ENCODE assay signal across 8 cellular contexts in the genomic region with DNA sequence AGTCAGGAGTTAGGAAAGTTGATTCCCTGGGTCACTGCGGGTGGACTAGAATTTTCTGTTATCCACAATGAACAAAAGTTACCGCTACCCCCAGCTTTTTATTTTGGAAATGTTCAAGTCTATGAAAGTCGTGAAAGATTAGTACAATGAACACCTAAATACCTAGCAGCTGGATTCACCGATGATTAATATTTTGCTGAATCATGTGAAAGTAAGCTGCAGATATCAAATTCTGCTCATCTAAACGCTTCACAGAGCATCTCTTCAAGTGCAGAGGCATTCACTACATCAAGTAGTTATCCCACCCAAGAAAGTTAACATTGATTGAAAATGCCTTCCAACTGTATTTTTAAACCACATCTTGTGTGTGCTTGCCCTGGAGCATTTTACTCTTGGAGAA.
"Had no signal": no experiment of that assay in that cellular context is flagged by ENCODE, and none has a peak within 500 bp of the region (broad histone marks: within the 10 kb centered on the region; RNA-seq: fewer than 3 reads in every experiment).

No MANE protein-coding gene starts in this region.

- H3K9me3 ChIP-seq: HAP-1 had no signal

- ATAC-seq: HCT116 had no signal

- H3K27ac ChIP-seq: GM23248, HL-60 had no signal

- H3K4me3 ChIP-seq: GM23248, HAP-1 had no signal

- H3K36me3 ChIP-seq: HAP-1 had no signal

- H3K4me1 ChIP-seq: HAP-1 had no signal

- H3K9ac ChIP-seq: GM23248 had no signal

- DNase-seq: GM23248, GOT3, H7, HFFc6, KG1 had no signal

- H2AFZ ChIP-seq: GM23248 had no signal
